In the genomic region with DNA sequence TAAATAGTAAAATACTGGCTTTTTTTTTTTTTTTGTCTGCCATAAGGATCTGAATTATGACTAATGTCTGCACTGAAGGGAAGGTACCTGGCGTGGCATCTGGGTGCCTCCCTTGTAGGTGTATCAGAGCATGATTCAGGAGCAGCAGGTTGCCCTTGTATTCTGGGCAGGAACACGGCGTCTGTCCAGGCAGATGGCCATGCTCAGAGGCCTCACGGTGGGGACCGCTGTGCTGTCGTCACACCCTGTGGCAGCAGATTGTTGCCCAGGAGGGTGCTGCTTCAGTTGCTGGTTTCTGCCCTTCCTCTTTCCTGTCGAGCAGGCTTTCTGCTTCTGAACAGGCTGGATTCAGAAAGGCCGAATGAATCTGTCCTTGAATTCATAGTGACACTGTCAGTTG, we compare ENCODE assay signal across 14 cellular contexts. TPM values are rescaled to one million over a fixed set of nuclear protein-coding genes. Genes with fewer than 3 reads are reported as not detected.
DNase-seq lines count a peak whose midpoint lies in the region; ATAC-seq, FAIRE-seq and TF ChIP-seq lines count a peak whose summit lies in the region.
"Had no signal": no experiment of that assay in that cellular context is flagged by ENCODE, and none has a peak within 500 bp of the region (broad histone marks: within the 10 kb centered on the region; RNA-seq: fewer than 3 reads in every experiment).

No MANE protein-coding gene starts in this region.

- no peak overlapping the region for H3K4me3 ChIP-seq in bronchial epithelial cell (ENCODE audit: low read depth, low read length)

- intact Hi-C loops in CD14-positive monocyte (cut with micrococcal nuclease), result no loop called here
- intact Hi-C loops in left colon (cut with DNase I, micrococcal nuclease), result no loop called here
- intact Hi-C loops in activated CD4-positive, alpha-beta T cell treated with anti-CD3 and anti-CD28 coated beads for 36 hours (cut with DNase I, micrococcal nuclease), result no loop called here

- H3K9me3 Mint-ChIP-seq in CD14-positive monocyte, result peaks cover 0 to 5% (median 0%) of the 10 kb centered on the region in 7 donors
- H3K9me3 Mint-ChIP-seq in activated CD4-positive, alpha-beta T cell treated with anti-CD3 and anti-CD28 coated beads for 36 hours (ENCODE audit: low read depth), result no peaks in the 10 kb centered on the region
- H3K9me3 Mint-ChIP-seq: stimulated activated naive CD8-positive, alpha-beta T cell treated with anti-CD3 and anti-CD28 coated beads, Interleukin-15, amount 100 ng/mL, for 72 hours had no signal

- DNase-seq in CD14-positive monocyte (ENCODE audit: low spot score) (peak; percentile 52), NCI-H446 treated with DMSO at 0.1 percent for 48 hours (lab: John Stamatoyannopoulos, UW) (peak; percentile 52), bronchial epithelial cell (ENCODE audit: low read depth) (peak; percentile 89), left colon (peak; percentile 46 to 69), NCI-H1105 (lab: John Stamatoyannopoulos, UW) (no peak), kidney glomerular epithelial cell (lab: John Stamatoyannopoulos, UW) (no peak)
- no peak for DNase-seq in activated CD4-positive, alpha-beta T cell treated with anti-CD3 and anti-CD28 coated beads for 36 hours
- DNase-seq: amniotic stem cell; BE2C; NCI-H748 treated with DMSO at 0.1 percent for 48 hours; occipital lobe; stimulated activated CD4-positive, alpha-beta T cell treated with anti-CD3 and anti-CD28 coated beads, Interleukin-2, amount 100 ng/mL, for 24 hours; stimulated activated naive CD8-positive, alpha-beta T cell treated with anti-CD3 and anti-CD28 coated beads, Interleukin-15, amount 100 ng/mL, for 72 hours had no signal

- peaks cover 25% of the 10 kb centered on the region for H3K4me1 Mint-ChIP-seq in CD14-positive monocyte
- H3K4me1 Mint-ChIP-seq in activated CD4-positive, alpha-beta T cell treated with anti-CD3 and anti-CD28 coated beads for 36 hours, result peaks cover 12% of the 10 kb centered on the region

- POLR2A ChIA-PET in activated CD4-positive, alpha-beta T cell treated with anti-CD3 and anti-CD28 coated beads for 36 hours (lab: Charles Lee), result no interaction called here

- peak; percentile 76 for ATAC-seq in left colon
- no peak for ATAC-seq in activated CD4-positive, alpha-beta T cell treated with anti-CD3 and anti-CD28 coated beads for 36 hours
- ATAC-seq in GM21717 (IDR thresholded peaks at IDR 0.05; ENCODE audit: unreplicated experiment), result no peak
- ATAC-seq: stimulated activated naive CD8-positive, alpha-beta T cell treated with anti-CD3 and anti-CD28 coated beads, Interleukin-15, amount 100 ng/mL, for 72 hours had no signal

- peaks cover 0 to 4% (median 0%) of the 10 kb centered on the region in 3 donors for H3K27me3 Mint-ChIP-seq in CD14-positive monocyte (ENCODE audit: low read depth in 3 of 3)
- H3K27me3 Mint-ChIP-seq in activated CD4-positive, alpha-beta T cell treated with anti-CD3 and anti-CD28 coated beads for 36 hours, result peaks cover 9% of the 10 kb centered on the region

- no peak overlapping the region for H3K27ac Mint-ChIP-seq in CD14-positive monocyte
- no peak overlapping the region for H3K27ac Mint-ChIP-seq in activated CD4-positive, alpha-beta T cell treated with anti-CD3 and anti-CD28 coated beads for 36 hours
- H3K27ac Mint-ChIP-seq: stimulated activated naive CD8-positive, alpha-beta T cell treated with anti-CD3 and anti-CD28 coated beads, Interleukin-15, amount 100 ng/mL, for 72 hours had no signal

- no peaks in the 10 kb centered on the region for H3K36me3 ChIP-seq in bronchial epithelial cell (ENCODE audit: control insufficient read depth, insufficient read depth, low read length)
- H3K36me3 ChIP-seq: BE2C had no signal

- TF ChIP-seq CTCF in CD14-positive monocyte (IDR thresholded peaks at IDR 0.05), result no peak
- no peak for TF ChIP-seq CTCF in bronchial epithelial cell (IDR thresholded peaks at IDR 0.05; ENCODE audit: insufficient read depth, low read length, severe bottlenecking)

- CTCF ChIA-PET in activated CD4-positive, alpha-beta T cell treated with anti-CD3 and anti-CD28 coated beads for 36 hours (lab: Charles Lee), result interaction anchor here (0.7 to 1.2 kb wide), 3 partner anchors 10 to 48 kb away, joined by 3 read pairs; no protein-coding TSS in a partner anchor

- no peak for FAIRE-seq in bronchial epithelial cell (lab: Jason Lieb, UNC)

- peak overlapping the region in 1 of 2 donors; percentile 48 for H3K4me3 Mint-ChIP-seq in CD14-positive monocyte
- no peak overlapping the region for H3K4me3 Mint-ChIP-seq in activated CD4-positive, alpha-beta T cell treated with anti-CD3 and anti-CD28 coated beads for 36 hours
- H3K4me3 Mint-ChIP-seq: stimulated activated naive CD8-positive, alpha-beta T cell treated with anti-CD3 and anti-CD28 coated beads, Interleukin-15, amount 100 ng/mL, for 72 hours had no signal

- no peaks in the 10 kb centered on the region for H3K27me3 ChIP-seq in bronchial epithelial cell (ENCODE audit: control insufficient read depth, insufficient read depth, low read length)
- H3K27me3 ChIP-seq: BE2C had no signal

- no peaks in the 10 kb centered on the region for H3K36me3 Mint-ChIP-seq in CD14-positive monocyte
- no peaks in the 10 kb centered on the region for H3K36me3 Mint-ChIP-seq in activated CD4-positive, alpha-beta T cell treated with anti-CD3 and anti-CD28 coated beads for 36 hours (ENCODE audit: low read depth)

RNA-seq across cellular contexts. Expression of gene ZNRF3, which starts 10.9 kb away (rescaled TPM):
- polyA plus RNA-seq in CD14-positive monocyte, result not detected
- total RNA-seq in bronchial epithelial cell (3.4 and 3.7 TPM in 2 replicates), left colon (1 to 10 TPM; 6.2 to 7.0 TPM)
- total RNA-seq in activated CD4-positive, alpha-beta T cell treated with anti-CD3 and anti-CD28 coated beads for 36 hours, result 1 to 10 TPM; 2.3 TPM

Comparison
In these comparisons a context has a peak if more than half of its experiments do, and no peak if none do; other contexts are left out.
1. DNase-seq: peak in CD14-positive monocyte (single experiment), NCI-H446 treated with DMSO at 0.1 percent for 48 hours (single experiment), bronchial epithelial cell (single experiment) and left colon (2 of 2); none in activated CD4-positive, alpha-beta T cell treated with anti-CD3 and anti-CD28 coated beads for 36 hours (single experiment), NCI-H1105 (single experiment) and kidney glomerular epithelial cell (single experiment).